10 cellular contexts compared by ENCODE assay signal in the genomic region with DNA sequence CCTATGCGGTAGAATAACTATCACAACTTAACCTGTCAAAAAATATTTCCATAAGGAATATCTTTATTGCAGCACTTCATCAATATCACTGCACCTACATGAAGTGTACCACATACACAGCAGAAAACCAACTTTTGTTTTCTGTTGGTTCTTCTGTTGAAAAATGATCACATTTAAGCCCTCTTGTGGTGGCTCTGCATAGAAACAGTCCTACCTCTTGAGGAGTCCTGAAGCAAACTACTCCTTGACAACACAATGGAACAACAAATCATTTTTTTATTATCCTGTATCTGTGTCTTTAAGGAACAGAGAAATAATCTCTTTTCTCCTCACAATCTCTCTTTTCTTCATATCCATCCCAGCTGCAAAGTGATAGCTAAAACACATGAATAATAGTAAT. TPM values are rescaled to one million over a fixed set of nuclear protein-coding genes. Genes with fewer than 3 reads are reported as not detected.
DNase-seq lines count a peak whose midpoint lies in the region; ATAC-seq, FAIRE-seq and TF ChIP-seq lines count a peak whose summit lies in the region.
"Had no signal": no experiment of that assay in that cellular context is flagged by ENCODE, and none has a peak within 500 bp of the region (broad histone marks: within the 10 kb centered on the region; RNA-seq: fewer than 3 reads in every experiment).

No MANE protein-coding gene starts in this region.

- H3K4me1 Mint-ChIP-seq in activated CD4-positive, alpha-beta T cell treated with anti-CD3 and anti-CD28 coated beads, Interleukin-2, amount 10 ng/mL, durations not matched to agents 24 days and 14 days, result no peaks in the 10 kb centered on the region
- H3K4me1 Mint-ChIP-seq: activated naive CD8-positive, alpha-beta T cell treated with anti-CD3 and anti-CD28 coated beads, Interleukin-2, amount 10 ng/mL, durations not matched to agents 7 days and 5 days had no signal

- H3K4me3 ChIP-seq in right lobe of liver, result no peak overlapping the region

- no peaks in the 10 kb centered on the region for H3K27me3 Mint-ChIP-seq in activated CD4-positive, alpha-beta T cell treated with anti-CD3 and anti-CD28 coated beads, Interleukin-2, amount 10 ng/mL, durations not matched to agents 24 days and 14 days

- H3K27me3 ChIP-seq in right lobe of liver, result no peaks in the 10 kb centered on the region

- no peaks in the 10 kb centered on the region for H3K9me3 ChIP-seq in right lobe of liver

- intact Hi-C loops in right lobe of liver (cut with DNase I), result no loop called here
- intact Hi-C loops in activated CD4-positive, alpha-beta T cell treated with anti-CD3 and anti-CD28 coated beads, Interleukin-2, amount 10 ng/mL, durations not matched to agents 24 days and 14 days (cut with micrococcal nuclease), result no loop called here

- H3K4me3 Mint-ChIP-seq in activated CD4-positive, alpha-beta T cell treated with anti-CD3 and anti-CD28 coated beads, Interleukin-2, amount 10 ng/mL, durations not matched to agents 24 days and 14 days, result no peak overlapping the region
- H3K4me3 Mint-ChIP-seq: activated naive CD8-positive, alpha-beta T cell treated with anti-CD3 and anti-CD28 coated beads, Interleukin-2, amount 10 ng/mL, durations not matched to agents 7 days and 5 days had no signal

- no peaks in the 10 kb centered on the region for H3K9me3 Mint-ChIP-seq in activated CD4-positive, alpha-beta T cell treated with anti-CD3 and anti-CD28 coated beads, Interleukin-2, amount 10 ng/mL, durations not matched to agents 24 days and 14 days
- H3K9me3 Mint-ChIP-seq: activated naive CD8-positive, alpha-beta T cell treated with anti-CD3 and anti-CD28 coated beads, Interleukin-2, amount 10 ng/mL, durations not matched to agents 7 days and 5 days had no signal

- DNase-seq in GM03348 (ENCODE audit: low spot score) (peak; percentile 28), right lobe of liver (no peak), NK-92 (lab: John Stamatoyannopoulos, UW; ENCODE audit: unreplicated experiment) (no peak), NCI-H187 (lab: John Stamatoyannopoulos, UW) (no peak)
- DNase-seq in activated CD4-positive, alpha-beta T cell treated with anti-CD3 and anti-CD28 coated beads, Interleukin-2, amount 10 ng/mL, durations not matched to agents 24 days and 14 days, result no peak
- DNase-seq: activated naive CD8-positive, alpha-beta T cell treated with anti-CD3 and anti-CD28 coated beads, Interleukin-2, amount 10 ng/mL, durations not matched to agents 7 days and 5 days had no signal

- H3K27ac ChIP-seq in right lobe of liver, result no peak overlapping the region

- no peaks in the 10 kb centered on the region for H3K36me3 Mint-ChIP-seq in activated CD4-positive, alpha-beta T cell treated with anti-CD3 and anti-CD28 coated beads, Interleukin-2, amount 10 ng/mL, durations not matched to agents 24 days and 14 days (ENCODE audit: low read depth)
- H3K36me3 Mint-ChIP-seq: activated naive CD8-positive, alpha-beta T cell treated with anti-CD3 and anti-CD28 coated beads, Interleukin-2, amount 10 ng/mL, durations not matched to agents 7 days and 5 days had no signal

- ATAC-seq in HG03175 (IDR thresholded peaks at IDR 0.05; ENCODE audit: unreplicated experiment), result peak; percentile 46
- no peak for ATAC-seq in right lobe of liver
- no peak for ATAC-seq in GM21528 (IDR thresholded peaks at IDR 0.05; ENCODE audit: low FRiP score, unreplicated experiment)

- no peak for TF ChIP-seq POLR2A in right lobe of liver (IDR thresholded peaks at IDR 0.05)

- H3K4me1 ChIP-seq in right lobe of liver, result no peaks in the 10 kb centered on the region

- H3K36me3 ChIP-seq in right lobe of liver, result no peaks in the 10 kb centered on the region

- no peak overlapping the region for H3K27ac Mint-ChIP-seq in activated CD4-positive, alpha-beta T cell treated with anti-CD3 and anti-CD28 coated beads, Interleukin-2, amount 10 ng/mL, durations not matched to agents 24 days and 14 days
- H3K27ac Mint-ChIP-seq: activated naive CD8-positive, alpha-beta T cell treated with anti-CD3 and anti-CD28 coated beads, Interleukin-2, amount 10 ng/mL, durations not matched to agents 7 days and 5 days had no signal

- TF ChIP-seq CTCF in right lobe of liver (IDR thresholded peaks at IDR 0.05), result peak in 3 of 4 donors; percentile 16 to 31 (median 30)

- 82% methylated on average over 1 of the region's 1 CpG for WGBS in right lobe of liver (ENCODE audit: insufficient coverage, low coverage, low lambda C conversion rate, missing lambda C conversion rate)

- peak; percentile 25 for FAIRE-seq in TTC549 (lab: Jason Lieb, UNC)

RNA-seq across cellular contexts. Expression of a gene that starts 39.8 kb away (rescaled TPM):
- not detected for total RNA-seq in right lobe of liver
- not detected in 2 replicates for total RNA-seq in activated CD4-positive, alpha-beta T cell treated with anti-CD3 and anti-CD28 coated beads, Interleukin-2, amount 10 ng/mL, durations not matched to agents 24 days and 14 days
- total RNA-seq: activated naive CD8-positive, alpha-beta T cell treated with anti-CD3 and anti-CD28 coated beads, Interleukin-2, amount 10 ng/mL, durations not matched to agents 7 days and 5 days; posterior vena cava had no signal
